ENCODE assay signal across 17 cellular contexts in the genomic region with DNA sequence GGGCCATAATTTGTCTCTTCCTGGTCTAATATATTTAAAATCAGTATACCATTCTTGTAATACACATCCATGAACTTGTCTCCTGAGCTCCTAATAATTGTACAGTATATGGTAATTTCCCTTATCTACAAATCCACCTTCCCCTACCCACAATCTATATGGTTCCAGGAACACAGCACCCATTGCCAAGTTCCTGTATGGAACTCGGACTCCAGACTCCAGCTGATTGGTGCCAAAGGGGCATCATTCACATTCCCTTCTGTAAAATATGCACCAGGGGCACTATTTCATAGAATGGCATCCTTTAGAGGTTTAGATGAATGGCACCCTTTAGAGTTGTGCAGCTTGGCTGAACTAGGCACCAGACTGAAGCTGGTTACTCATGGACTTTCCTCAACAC. TPM values are rescaled to one million over a fixed set of nuclear protein-coding genes. Genes with fewer than 3 reads are reported as not detected.
DNase-seq lines count a peak whose midpoint lies in the region; ATAC-seq, FAIRE-seq and TF ChIP-seq lines count a peak whose summit lies in the region.
"Had no signal": no experiment of that assay in that cellular context is flagged by ENCODE, and none has a peak within 500 bp of the region (broad histone marks: within the 10 kb centered on the region; RNA-seq: fewer than 3 reads in every experiment).

No MANE protein-coding gene starts in this region.

- no peaks in the 10 kb centered on the region for H3K79me2 ChIP-seq in endothelial cell of umbilical vein (ENCODE audit: control insufficient read depth, insufficient read depth, low read length)

- in situ Hi-C loops in transverse colon (cut with MboI; ENCODE audit: low pct_ligation_motif_present in 1 of 4, low pct_unique_long_range_greater_than_20kb in 1 of 4, low sequenced_read_pairs in 3 of 4), result no loop called here

- H3K9me3 ChIP-seq in A549 (peaks cover 7% of the 10 kb centered on the region; the same call in 1 of the 3 replicates), endothelial cell of umbilical vein (replicated peaks; ENCODE audit: control insufficient read depth, insufficient read depth, low read length) (no peaks in the 10 kb centered on the region), mucosa of descending colon (no peaks in the 10 kb centered on the region), transverse colon (no peaks in the 10 kb centered on the region)

- no peak for TF ChIP-seq RAD21 in A549 (conservative IDR thresholded peaks at IDR 0.05 in 1 of 2, IDR thresholded peaks at IDR 0.05 in 1 of 2)

- H3K4me2 ChIP-seq in A549, result no peak overlapping the region
- no peak overlapping the region for H3K4me2 ChIP-seq in endothelial cell of umbilical vein (ENCODE audit: insufficient read depth, low read length)

- TF ChIP-seq EP300 in A549 (IDR thresholded peaks at IDR 0.05) (no peak), transverse colon (IDR thresholded peaks at IDR 0.05; ENCODE audit: low read depth) (no peak)

- H3K4me3 ChIP-seq in A549, result no peak overlapping the region
- no peak overlapping the region for H3K4me3 ChIP-seq in endothelial cell of umbilical vein (replicated peaks in 1 of 3; ENCODE audit: insufficient read depth in 1 of 3, low read depth in 1 of 3, low read length in 3 of 3)
- no peak overlapping the region for H3K4me3 ChIP-seq in mucosa of descending colon
- no peak overlapping the region for H3K4me3 ChIP-seq in transverse colon

- POLR2A ChIA-PET in A549 (lab: Yijun Ruan, JAX) (no interaction called here), endothelial cell of umbilical vein (lab: Charles Lee) (interaction anchor here (0.7 kb wide), 2 partner anchors 13 to 44 kb away, joined by 3 read pairs; no protein-coding TSS in a partner anchor)

- BruUV-seq in endothelial cell of umbilical vein (replicated peaks; lab: Mats Ljungman, UMichigan), result no TSS peak

- WGBS in A549 (ENCODE audit: missing lambda C conversion rate), result 82% methylated on average over 1 of the region's 1 CpG
- WGBS in transverse colon (ENCODE audit: low coverage in 1 of 2), 2 donors, result 41% methylated on average over 1 of the region's 1 CpG; no CpG with 5 or more reads in 1 of the 2 donors

- ATAC-seq in A549 (no peak), mucosa of descending colon (peak; percentile 51)

- H3K36me3 ChIP-seq in endothelial cell of umbilical vein (ENCODE audit: control insufficient read depth in 2 of 2, extremely low read depth in 1 of 2, insufficient read depth in 2 of 2, low read length in 2 of 2), result no peaks in the 10 kb centered on the region
- no peaks in the 10 kb centered on the region for H3K36me3 ChIP-seq in mucosa of descending colon (ENCODE audit: low read depth)
- H3K36me3 ChIP-seq in transverse colon, result no peaks in the 10 kb centered on the region

- CTCF ChIA-PET in A549 (lab: Yijun Ruan, JAX), result interaction anchor here (0.6 to 1.6 kb wide), 3 partner anchors 9 to 348 kb away, joined by 3 to 4 read pairs (median 3); no protein-coding TSS in a partner anchor
- CTCF ChIA-PET in endothelial cell of umbilical vein (lab: Charles Lee), result interaction anchor here (1.1 to 3.7 kb wide), 4 partner anchors 11 to 251 kb away, joined by 3 to 12 read pairs (median 6); no protein-coding TSS in a partner anchor

- intact Hi-C loops in endothelial cell of umbilical vein (cut with micrococcal nuclease), result no loop called here
- intact Hi-C loops in mucosa of descending colon (cut with DNase I, micrococcal nuclease), result no loop called here
- intact Hi-C loops in transverse colon (cut with DNase I; ENCODE audit: low total_unique reads), result no loop called here

- no peaks in the 10 kb centered on the region for H3K9me1 ChIP-seq in endothelial cell of umbilical vein (replicated peaks; ENCODE audit: control insufficient read depth, extremely low read depth, insufficient read depth, low read length)

- peak overlapping the region; percentile 77 for H3K9ac ChIP-seq in endothelial cell of umbilical vein (replicated peaks; ENCODE audit: extremely low read depth, insufficient read depth, low read length)

- H3K27me3 ChIP-seq in endothelial cell of umbilical vein (ENCODE audit: control insufficient read depth in 2 of 2, insufficient read depth in 2 of 2, low read length in 2 of 2) (no peaks in the 10 kb centered on the region), transverse colon (no peaks in the 10 kb centered on the region)

- H4K20me1 ChIP-seq in endothelial cell of umbilical vein (replicated peaks; ENCODE audit: control insufficient read depth, extremely low read depth, insufficient read depth, low read length), result no peaks in the 10 kb centered on the region

- TF ChIP-seq POLR2A in A549 (IDR thresholded peaks at IDR 0.05; ENCODE audit: low read length) (no peak), endothelial cell of umbilical vein (IDR thresholded peaks at IDR 0.05; ENCODE audit: low read depth, low read length) (no peak), transverse colon (IDR thresholded peaks at IDR 0.05) (no peak)

- TF ChIP-seq CTCF in A549 (IDR thresholded peaks at IDR 0.05) (no peak), endothelial cell of umbilical vein (IDR thresholded peaks at IDR 0.05; ENCODE audit: extremely low read depth in 1 of 2, insufficient read depth in 1 of 2, low read depth in 1 of 2, low read length in 2 of 2) (no peak), mucosa of descending colon (IDR thresholded peaks at IDR 0.05) (no peak), transverse colon (IDR thresholded peaks at IDR 0.05) (no peak)

- H3K27ac ChIP-seq in A549 (peak overlapping the region; percentile 85 to 89), endothelial cell of umbilical vein (ENCODE audit: insufficient read depth, low read depth, low read length) (peak overlapping the region; percentile 95), transverse colon (peak overlapping the region in 3 of 4 donors; percentile 73 to 87 (median 84))

- no peak for DNase-seq in A549 (ENCODE audit: low read depth in 1 of 2, low spot score in 1 of 2)
- DNase-seq in endothelial cell of umbilical vein (ENCODE audit: low read depth, low spot score), result peak; percentile 46
- DNase-seq in mucosa of descending colon, result no peak
- no peak for DNase-seq in transverse colon
- no peak for DNase-seq in AG08395 (ENCODE audit: low spot score)
- no peak for DNase-seq in HT-29 (ENCODE audit: low spot score)
- no peak for DNase-seq in NCI-H2227 (lab: John Stamatoyannopoulos, UW; ENCODE audit: unreplicated experiment)
- DNase-seq: 8988T; ACHN; CD4-positive, alpha-beta memory T cell; DMS79 treated with DMSO at 0.1 percent for 48 hours; EL; GOT3; H9 had no signal

- no peak for FAIRE-seq in A549 (lab: Jason Lieb, UNC)
- FAIRE-seq in endothelial cell of umbilical vein (lab: Jason Lieb, UNC), result no peak
- FAIRE-seq: G401.6, GM12891 had no signal

- peaks cover 15% of the 10 kb centered on the region for H3K4me1 ChIP-seq in A549
- H3K4me1 ChIP-seq in endothelial cell of umbilical vein (ENCODE audit: control insufficient read depth, extremely low read depth, insufficient read depth, low read length), result peaks cover 32% of the 10 kb centered on the region
- H3K4me1 ChIP-seq in mucosa of descending colon (ENCODE audit: low read depth), result no peaks in the 10 kb centered on the region
- peaks cover 11 to 26% (median 18%) of the 10 kb centered on the region in 4 donors for H3K4me1 ChIP-seq in transverse colon

- no peak overlapping the region for H2AFZ ChIP-seq in endothelial cell of umbilical vein (ENCODE audit: low read depth, low read length)

- dilution Hi-C loops in endothelial cell of umbilical vein (cut with MboI; ENCODE audit: extremely low pct_ligation_motif_present, low sequenced_read_pairs), result no loop called here

TF ChIP-seq in A549, 52 proteins besides CTCF, POLR2A, EP300 and RAD21 (continues in another document):
- TF ChIP-seq MYC (IDR thresholded peaks at IDR 0.05; ENCODE audit: borderline replicate concordance, low read length) (no peak), ZC3H11A (IDR thresholded peaks at IDR 0.05) (no peak)
- TF ChIP-seq, protein P1, sequence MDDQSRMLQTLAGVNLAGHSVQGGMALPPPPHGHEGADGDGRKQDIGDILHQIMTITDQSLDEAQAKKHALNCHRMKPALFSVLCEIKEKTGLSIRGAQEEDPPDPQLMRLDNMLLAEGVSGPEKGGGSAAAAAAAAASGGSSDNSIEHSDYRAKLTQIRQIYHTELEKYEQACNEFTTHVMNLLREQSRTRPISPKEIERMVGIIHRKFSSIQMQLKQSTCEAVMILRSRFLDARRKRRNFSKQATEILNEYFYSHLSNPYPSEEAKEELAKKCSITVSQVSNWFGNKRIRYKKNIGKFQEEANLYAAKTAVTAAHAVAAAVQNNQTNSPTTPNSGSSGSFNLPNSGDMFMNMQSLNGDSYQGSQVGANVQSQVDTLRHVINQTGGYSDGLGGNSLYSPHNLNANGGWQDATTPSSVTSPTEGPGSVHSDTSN (IDR thresholded peaks at IDR 0.05), result no peak

TF ChIP-seq in endothelial cell of umbilical vein, 7 proteins besides CTCF, POLR2A, EP300 and RAD21:
- TF ChIP-seq FOS (IDR thresholded peaks at IDR 0.05; ENCODE audit: borderline replicate concordance, insufficient read depth, low read length) (no peak), JUN (IDR thresholded peaks at IDR 0.05; ENCODE audit: borderline replicate concordance, insufficient read depth, insufficient read length, low read depth) (no peak), MAX (IDR thresholded peaks at IDR 0.05; ENCODE audit: insufficient read depth, insufficient read length) (no peak)

RNA-seq across cellular contexts. Expression of gene ZSWIM5, which starts 58.8 kb away (rescaled TPM):
- polyA plus RNA-seq in A549 (2011; rRNA removed), result 1.3 and 2.0 TPM in 2 replicates
- 0.21 and 0.26 TPM in 2 replicates for polyA plus RNA-seq in A549 (2012; cell fraction: cytosol; rRNA removed)
- polyA plus RNA-seq in A549 (2012; cell fraction: nucleus; rRNA removed), result 0.67 and 0.80 TPM in 2 replicates
- 0.39 to 0.52 TPM (median 0.49 TPM) in 3 replicates for polyA plus RNA-seq in A549 (2017; fragmentation: RNase III; extraction: RNeasy Plus Mini Kit Qiagen cat#74134 plus additional on column Dnase treatment)
- polyA minus RNA-seq in A549 (2011; rRNA and poly(A)+ RNA removed), result 1.8 and 3.0 TPM in 2 replicates
- 1.6 and 1.7 TPM in 2 replicates for total RNA-seq in endothelial cell of umbilical vein
- polyA plus RNA-seq in endothelial cell of umbilical vein, result 3.9 and 4.3 TPM in 2 replicates
- polyA plus RNA-seq in endothelial cell of umbilical vein (2011; cell fraction: cytosol; rRNA removed), result 1.7 TPM in 2 replicates
- 6.8 and 8.0 TPM in 2 replicates for polyA plus RNA-seq in endothelial cell of umbilical vein (2011; cell fraction: nucleus; rRNA removed)
- polyA plus RNA-seq in endothelial cell of umbilical vein (2012), result 1.1 and 1.6 TPM in 2 replicates
- 5.9 and 7.3 TPM in 2 replicates for polyA minus RNA-seq in endothelial cell of umbilical vein
- 2.8 TPM for polyA minus RNA-seq in endothelial cell of umbilical vein (2011; cell fraction: cytosol; rRNA and poly(A)+ RNA removed)
- polyA minus RNA-seq in endothelial cell of umbilical vein (2011; cell fraction: nucleus; rRNA and poly(A)+ RNA removed), result 3.8 and 4.8 TPM in 2 replicates
- total RNA-seq in mucosa of descending colon, result 10 to 100 TPM in 2 of 3 donors, 1 to 10 TPM in 1; 6.9 to 16.5 (median 10.1) TPM
- total RNA-seq in transverse colon, result 10 to 100 TPM; 12.3 to 38.2 (median 13.7) TPM
- total RNA-seq in HT-29 (2014; rRNA removed; shearing (Covaris generic)), result 0.71 and 0.91 TPM in 2 replicates
- total RNA-seq: HT1080 had no signal
